ENCODE assay signal across 24 cellular contexts in the genomic region with DNA sequence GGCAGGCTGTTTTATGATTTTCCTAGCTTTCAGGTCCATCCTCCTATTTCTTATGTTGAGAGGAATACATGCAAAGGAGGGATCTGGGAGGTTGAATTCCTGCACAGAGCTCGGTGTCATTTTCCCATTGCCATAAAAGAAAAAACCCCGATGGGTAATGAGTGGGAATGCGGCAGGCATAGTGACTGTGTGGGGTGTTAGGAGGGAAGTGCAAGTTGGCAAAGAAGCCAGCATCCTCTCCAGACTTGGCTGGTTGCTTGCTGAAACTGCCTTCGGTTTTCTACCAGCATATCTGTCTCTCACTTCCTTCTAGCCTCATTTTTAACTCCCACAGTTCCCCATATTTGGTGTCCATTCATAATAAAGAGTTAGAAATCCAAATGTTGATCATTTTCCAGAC.
"Had no signal": no experiment of that assay in that cellular context is flagged by ENCODE, and none has a peak within 500 bp of the region (broad histone marks: within the 10 kb centered on the region; RNA-seq: fewer than 3 reads in every experiment).

No MANE protein-coding gene starts in this region.

- H3K27me3 ChIP-seq: heart right ventricle, left lung, neural progenitor cell, right lobe of liver, tibial nerve, upper lobe of right lung, uterus had no signal

- H3K9me3 ChIP-seq: right lobe of liver, thoracic aorta, upper lobe of right lung, uterus had no signal

- H3K9ac ChIP-seq: neural progenitor cell, parathyroid adenoma had no signal

- H3K4me1 ChIP-seq: heart right ventricle, left lung, neural progenitor cell, parathyroid adenoma, right lobe of liver, tibial nerve, upper lobe of right lung, uterus had no signal

- H2AFZ ChIP-seq: neural progenitor cell, parathyroid adenoma had no signal

- H3K4me2 ChIP-seq: neural progenitor cell had no signal

- ATAC-seq: esophagus mucosa; heart right ventricle; left cardiac atrium; left lung; naive thymus-derived CD4-positive, alpha-beta T cell; right lobe of liver; stimulated activated naive B cell treated with anti-CD40 and anti-IgM and Interleukin-4, amounts not matched to agents 10 μg/mL and 1 μg/mL and 100 μg/mL, for 72 hours; upper lobe of right lung had no signal

- H3K79me2 ChIP-seq: parathyroid adenoma had no signal

- H3K27ac ChIP-seq: epithelial cell of prostate, heart right ventricle, left lung, neural progenitor cell, parathyroid adenoma, right lobe of liver, thoracic aorta, tibial nerve, upper lobe of right lung, uterus had no signal

- H3K4me3 ChIP-seq: heart right ventricle, left lung, neural progenitor cell, right lobe of liver, thoracic aorta, tibial nerve, upper lobe of right lung, uterus had no signal

- DNase-seq: effector CD8-positive, alpha-beta T cell; endodermal cell; foreskin melanocyte; glutamatergic neuron; heart right ventricle; hippocampal formation; left cardiac atrium; left lung; mesendoderm; midbrain; naive thymus-derived CD4-positive, alpha-beta T cell; right lobe of liver; small intestine; stimulated activated CD4-positive, alpha-beta T cell treated with anti-CD3 and anti-CD28 coated beads, Interleukin-15, amount 100 ng/mL, for 24 hours; stimulated activated CD4-positive, alpha-beta T cell treated with anti-CD3 and anti-CD28 coated beads, Interleukin-2, amount 100 ng/mL, for 48 hours; stimulated activated naive B cell treated with anti-CD40 and anti-IgM and Interleukin-4, amounts not matched to agents 10 μg/mL and 1 μg/mL and 100 μg/mL, for 72 hours; upper lobe of right lung; uterus had no signal

- H3K36me3 ChIP-seq: heart right ventricle, left lung, neural progenitor cell, right lobe of liver, thoracic aorta, tibial nerve, upper lobe of right lung, uterus had no signal
